18 cellular contexts compared by ENCODE assay signal in genomic region chr9:136392538-136393449, GRCh38. TPM values are rescaled to one million over a fixed set of nuclear protein-coding genes. Genes with fewer than 3 reads are reported as not detected.
DNase-seq lines count a peak whose midpoint lies in the region; ATAC-seq and TF ChIP-seq lines count a peak whose summit lies in the region.
"Had no signal": no experiment of that assay in that cellular context is flagged by ENCODE, and none has a peak within 500 bp of the region (broad histone marks: within the 10 kb centered on the region; RNA-seq: fewer than 3 reads in every experiment).

No MANE protein-coding gene starts in this region.

- H3K9ac ChIP-seq in mesenchymal stem cell (ENCODE audit: low read length), result peak overlapping the region; percentile 77
- H3K9ac ChIP-seq: KMS-11 had no signal

- no peak overlapping the region for H2BK120ac ChIP-seq in mesenchymal stem cell (ENCODE audit: low read depth, low read length)

- no peak overlapping the region for H2BK12ac ChIP-seq in mesenchymal stem cell (ENCODE audit: low read length in 2 of 2)

- H2AK5ac ChIP-seq in mesenchymal stem cell (ENCODE audit: low read length, severe bottlenecking), result no peak overlapping the region

- BruUV-seq in Caco-2 (replicated peaks; lab: Mats Ljungman, UMichigan), result no TSS peak

- H3K4me3 Mint-ChIP-seq in stimulated activated naive CD8-positive, alpha-beta T cell treated with anti-CD3 and anti-CD28 coated beads, Interleukin-15, amount 100 ng/mL, for 72 hours, result no peak overlapping the region
- H3K4me3 Mint-ChIP-seq in Caco-2 (ENCODE audit: unreplicated experiment), result no peak overlapping the region
- H3K4me3 Mint-ChIP-seq: B cell had no signal

- no peak for TF ChIP-seq CTCF in Caco-2 (IDR thresholded peaks at IDR 0.05; ENCODE audit: insufficient read depth in 1 of 2, low read depth in 1 of 2, low read length in 1 of 2, severe bottlenecking in 1 of 2, unreplicated experiment in 1 of 2)

- peak overlapping the region in 1 of 2 experiments; percentile 59 for H3K4me3 ChIP-seq in mesenchymal stem cell (ENCODE audit: insufficient read depth in 1 of 2, low read depth in 1 of 2, low read length in 2 of 2)
- H3K4me3 ChIP-seq in Caco-2 (ENCODE audit: low read depth, low read length), result no peak overlapping the region

- no peak overlapping the region for H4K8ac ChIP-seq in mesenchymal stem cell (ENCODE audit: low read length)

- no peak overlapping the region for H2BK15ac ChIP-seq in mesenchymal stem cell (ENCODE audit: low read depth, poor library complexity, severe bottlenecking)

- intact Hi-C loops in Caco-2 (cut with micrococcal nuclease; ENCODE audit: unreplicated experiment), result no loop called here
- intact Hi-C loops in left colon (cut with DNase I, micrococcal nuclease), result no loop called here

- no peak overlapping the region for H3K14ac ChIP-seq in mesenchymal stem cell (ENCODE audit: low read length in 2 of 2)

- H3K36me3 ChIP-seq in mesenchymal stem cell (ENCODE audit: control insufficient read depth in 1 of 2, insufficient read depth in 2 of 2, low read depth in 1 of 2, low read length in 2 of 2) (peaks cover 78 to 87% of the 10 kb centered on the region in 2 experiments), Caco-2 (ENCODE audit: control insufficient read depth, insufficient read depth, low read length) (peaks cover 1% of the 10 kb centered on the region)

- CTCF ChIA-PET in Caco-2 (lab: Charles Lee), result interaction anchor here (0.5 to 1.6 kb wide), 2 partner anchors 30 to 237 kb away, joined by 3 read pairs; no protein-coding TSS in a partner anchor

- H4K91ac ChIP-seq in mesenchymal stem cell (ENCODE audit: low read length), result no peak overlapping the region

- H3K4me1 ChIP-seq in mesenchymal stem cell (ENCODE audit: control insufficient read depth, insufficient read depth, low read depth, low read length) (no peaks in the 10 kb centered on the region), Caco-2 (no peaks in the 10 kb centered on the region)

- peaks cover 73% of the 10 kb centered on the region for H3K79me1 ChIP-seq in mesenchymal stem cell (replicated peaks; ENCODE audit: low read length, poor library complexity, severe bottlenecking)

- no peak for DNase-seq in stimulated activated naive CD8-positive, alpha-beta T cell treated with anti-CD3 and anti-CD28 coated beads, Interleukin-15, Interleukin-2, amounts not matched to agents 100 U/mL and 50 U/mL, for 24 hours
- no peak for DNase-seq in stimulated activated naive CD8-positive, alpha-beta T cell treated with anti-CD3 and anti-CD28 coated beads, Interleukin-15, amount 100 ng/mL, for 72 hours
- DNase-seq in mesenchymal stem cell (no peak), Caco-2 (no peak), islet precursor cell (no peak), left colon (no peak)
- DNase-seq: DMS 273 treated with DMSO at 0.1 percent for 48 hours, DND-41, H7, NCI-H1417, NCI-H187 treated with DMSO at 0.1 percent for 48 hours, NCI-H345, NCI-H524 treated with DMSO at 0.1 percent for 48 hours, PC-3, RPMI8226, SIG-M5 had no signal

- H3K27ac Mint-ChIP-seq in stimulated activated naive CD8-positive, alpha-beta T cell treated with anti-CD3 and anti-CD28 coated beads, Interleukin-15, amount 100 ng/mL, for 72 hours, result peak overlapping the region in 1 of 2 donors; percentile 27
- H3K27ac Mint-ChIP-seq in Caco-2 (ENCODE audit: unreplicated experiment), result no peak overlapping the region
- H3K27ac Mint-ChIP-seq: B cell had no signal

- no peak overlapping the region for H3K4ac ChIP-seq in mesenchymal stem cell (ENCODE audit: low read depth in 1 of 2, low read length in 2 of 2)

- no peak overlapping the region for H3K27ac ChIP-seq in mesenchymal stem cell (ENCODE audit: low read length, poor library complexity, severe bottlenecking)
- H3K27ac ChIP-seq: KMS-11 had no signal

- WGBS in mesenchymal stem cell, result 96% methylated on average over 21 of the region's 21 CpGs

- peak; percentile 29 for ATAC-seq in stimulated activated naive CD8-positive, alpha-beta T cell treated with anti-CD3 and anti-CD28 coated beads, Interleukin-15, Interleukin-2, amounts not matched to agents 100 U/mL and 50 U/mL, for 24 hours
- ATAC-seq in stimulated activated naive CD8-positive, alpha-beta T cell treated with anti-CD3 and anti-CD28 coated beads, Interleukin-15, amount 100 ng/mL, for 72 hours, result no peak
- ATAC-seq in left colon, result no peak
- ATAC-seq: PC-3 had no signal

- no peaks in the 10 kb centered on the region for H3K27me3 ChIP-seq in mesenchymal stem cell (ENCODE audit: control insufficient read depth in 1 of 2, insufficient read depth in 1 of 2, low read length in 2 of 2)
- no peaks in the 10 kb centered on the region for H3K27me3 ChIP-seq in Caco-2 (replicated peaks; ENCODE audit: control insufficient read depth, insufficient read depth, low read length)

- H3K18ac ChIP-seq in mesenchymal stem cell (ENCODE audit: low read depth in 1 of 2, low read length in 2 of 2), result no peak overlapping the region

- no peak overlapping the region for H2AFZ ChIP-seq in mesenchymal stem cell (ENCODE audit: low read depth, low read length)

- no peaks in the 10 kb centered on the region for H3K27me3 Mint-ChIP-seq in stimulated activated naive CD8-positive, alpha-beta T cell treated with anti-CD3 and anti-CD28 coated beads, Interleukin-15, amount 100 ng/mL, for 72 hours
- no peaks in the 10 kb centered on the region for H3K27me3 Mint-ChIP-seq in Caco-2 (ENCODE audit: insufficient read depth, unreplicated experiment)
- H3K27me3 Mint-ChIP-seq: B cell had no signal

- H2BK5ac ChIP-seq in mesenchymal stem cell (ENCODE audit: low read depth, low read length, poor library complexity, severe bottlenecking), result no peak overlapping the region

- H3K36me3 Mint-ChIP-seq in Caco-2 (ENCODE audit: insufficient read depth, unreplicated experiment), result peaks cover 76% of the 10 kb centered on the region

- peaks cover 7% of the 10 kb centered on the region for H3K4me1 Mint-ChIP-seq in stimulated activated naive CD8-positive, alpha-beta T cell treated with anti-CD3 and anti-CD28 coated beads, Interleukin-15, amount 100 ng/mL, for 72 hours
- no peaks in the 10 kb centered on the region for H3K4me1 Mint-ChIP-seq in Caco-2 (ENCODE audit: low read depth, unreplicated experiment)
- H3K4me1 Mint-ChIP-seq: B cell had no signal

- H3K9me3 ChIP-seq in mesenchymal stem cell (ENCODE audit: control insufficient read depth, low read length) (no peaks in the 10 kb centered on the region), Caco-2 (no peaks in the 10 kb centered on the region)

- H3K4me2 ChIP-seq in mesenchymal stem cell (ENCODE audit: low read length, poor library complexity, severe bottlenecking), result no peak overlapping the region
- H3K4me2 ChIP-seq: KMS-11 had no signal

- no peaks in the 10 kb centered on the region for H3K9me3 Mint-ChIP-seq in stimulated activated naive CD8-positive, alpha-beta T cell treated with anti-CD3 and anti-CD28 coated beads, Interleukin-15, amount 100 ng/mL, for 72 hours
- no peaks in the 10 kb centered on the region for H3K9me3 Mint-ChIP-seq in Caco-2 (ENCODE audit: unreplicated experiment)

- POLR2A ChIA-PET in Caco-2 (lab: Charles Lee), result interaction anchor here (0.5 kb wide), 1 partner anchor 36 kb away, joined by 3 read pairs; no protein-coding TSS in a partner anchor

- no peak overlapping the region for H3K23ac ChIP-seq in mesenchymal stem cell (ENCODE audit: low read length in 2 of 2)

RNA-seq across cellular contexts. Expression of gene SNAPC4, which starts 7.2 kb away (rescaled TPM):
- 6.1 TPM for polyA plus RNA-seq in mesenchymal stem cell (2013, experiment 1 of 2)
- 5.4 TPM for polyA plus RNA-seq in mesenchymal stem cell (2013, experiment 2 of 2)
- total RNA-seq in Caco-2 (2022) (15.3 and 17.2 TPM in 2 replicates), left colon (1 to 10 TPM; 6.7 to 8.1 TPM)

RNA-seq across cellular contexts. Expression of gene ENTR1, which starts 17.6 kb away (rescaled TPM):
- 40.7 TPM for polyA plus RNA-seq in mesenchymal stem cell (2013, experiment 1 of 2)
- 41.1 TPM for polyA plus RNA-seq in mesenchymal stem cell (2013, experiment 2 of 2)
- 85.2 and 92.6 TPM in 2 replicates for total RNA-seq in Caco-2 (2022)
- 10 to 100 TPM; 29.8 to 33.2 TPM for total RNA-seq in left colon

RNA-seq across cellular contexts. Expression of gene PMPCA, which starts 17.7 kb away (rescaled TPM):
- polyA plus RNA-seq in mesenchymal stem cell (2013, experiment 1 of 2), result 34.3 TPM
- 33.6 TPM for polyA plus RNA-seq in mesenchymal stem cell (2013, experiment 2 of 2)
- total RNA-seq in Caco-2 (2022) (89.9 and 91.5 TPM in 2 replicates), left colon (10 to 100 TPM; 43.4 to 52.5 TPM)

RNA-seq across cellular contexts. Expression of gene CARD9, which starts 19.3 kb away (rescaled TPM):
- 0.37 TPM for polyA plus RNA-seq in mesenchymal stem cell (2013, experiment 1 of 2)
- polyA plus RNA-seq in mesenchymal stem cell (2013, experiment 2 of 2), result 0.51 TPM
- total RNA-seq in Caco-2 (2022) (1.7 and 2.6 TPM in 2 replicates), left colon (1 to 10 TPM in 1 of 2 donors, under 1 TPM in 1; 0.52 to 1.9 TPM)

RNA-seq across cellular contexts. Expression of gene DNLZ, which starts 29.2 kb away (rescaled TPM):
- polyA plus RNA-seq in mesenchymal stem cell (2013, experiment 1 of 2), result 15.5 TPM
- 16.8 TPM for polyA plus RNA-seq in mesenchymal stem cell (2013, experiment 2 of 2)
- total RNA-seq in Caco-2 (2022) (27.1 and 29.1 TPM in 2 replicates), left colon (10 to 100 TPM in 1 of 2 donors, 1 to 10 TPM in 1; 10.0 to 10.6 TPM)
